In genomic region chr4:156771171-156771837, GRCh38 we compare ENCODE assay signal across 8 cellular contexts.
DNase-seq lines count a peak whose midpoint lies in the region; ATAC-seq and TF ChIP-seq lines count a peak whose summit lies in the region.

No MANE protein-coding gene starts in this region.

- no peaks in the 10 kb centered on the region for H3K36me3 ChIP-seq in aorta (ENCODE audit: control insufficient read depth in 1 of 2, insufficient read depth in 2 of 2, low read length in 1 of 2)

- no peaks in the 10 kb centered on the region for H3K36me3 Mint-ChIP-seq in natural killer cell

- intact Hi-C loops in aorta (cut with DNase I) (loop anchor here (5.0 to 10.0 kb wide), 4 partner anchors 171 to 227 kb away; no protein-coding TSS in a partner anchor), natural killer cell (cut with micrococcal nuclease) (no loop called here)

- H3K4me1 Mint-ChIP-seq in natural killer cell: no peaks in the 10 kb centered on the region

- no peaks in the 10 kb centered on the region for H3K27me3 ChIP-seq in aorta (ENCODE audit: control insufficient read depth in 1 of 2, insufficient read depth in 2 of 2, low read length in 1 of 2)

- H3K4me3 Mint-ChIP-seq in natural killer cell: no peak overlapping the region

- H3K27me3 Mint-ChIP-seq in natural killer cell (ENCODE audit: low read depth in 2 of 2): no peaks in the 10 kb centered on the region

- peak; percentile 69 for DNase-seq in DMS53 (lab: John Stamatoyannopoulos, UW)
- DNase-seq in NCI-H2171 treated with DMSO at 0.1 percent for 48 hours (lab: John Stamatoyannopoulos, UW): peak; percentile 92
- peak in 20 of 61 donors; percentile 2 to 37 (median 18) for DNase-seq in caudate nucleus (lab: John Stamatoyannopoulos, UW)
- peak; percentile 35 to 87 for DNase-seq in lung microvascular endothelial cell (ENCODE audit: low read depth in 2 of 2)
- DNase-seq in aorta: peak in 1 of 2 donors; percentile 51
- no peak for DNase-seq in natural killer cell

- ATAC-seq in aorta (ENCODE audit: low FRiP score) (peak; percentile 75), GM19463 (IDR thresholded peaks at IDR 0.05; ENCODE audit: unreplicated experiment) (no peak), natural killer cell (no peak), HG02610 (IDR thresholded peaks at IDR 0.05; ENCODE audit: unreplicated experiment) (no peak)

- peaks cover 7% of the 10 kb centered on the region in 2 donors for H3K4me1 ChIP-seq in aorta (ENCODE audit: control insufficient read depth in 1 of 2, insufficient read depth in 2 of 2, low read length in 2 of 2)

- peaks cover 5 to 7% of the 10 kb centered on the region in 2 donors for H3K9me3 Mint-ChIP-seq in natural killer cell

- no peak overlapping the region for H3K27ac Mint-ChIP-seq in natural killer cell

- H3K9me3 ChIP-seq in aorta (ENCODE audit: control insufficient read depth, low read length): no peaks in the 10 kb centered on the region

- H3K4me3 ChIP-seq in aorta (ENCODE audit: low read length in 2 of 2): peak overlapping the region; percentile 26 to 76

- H3K27ac ChIP-seq in caudate nucleus (ENCODE audit: low read depth, low read length) (peak overlapping the region; percentile 83), aorta (ENCODE audit: low read depth in 1 of 2, low read length in 2 of 2) (peak overlapping the region; percentile 59 to 67)

- no peak for TF ChIP-seq CTCF in natural killer cell (IDR thresholded peaks at IDR 0.05)

- WGBS in aorta, 2 donors: 2 to 5% methylated on average over 6 of the region's 6 CpGs
